22 cellular contexts compared by ENCODE assay signal in the genomic region with DNA sequence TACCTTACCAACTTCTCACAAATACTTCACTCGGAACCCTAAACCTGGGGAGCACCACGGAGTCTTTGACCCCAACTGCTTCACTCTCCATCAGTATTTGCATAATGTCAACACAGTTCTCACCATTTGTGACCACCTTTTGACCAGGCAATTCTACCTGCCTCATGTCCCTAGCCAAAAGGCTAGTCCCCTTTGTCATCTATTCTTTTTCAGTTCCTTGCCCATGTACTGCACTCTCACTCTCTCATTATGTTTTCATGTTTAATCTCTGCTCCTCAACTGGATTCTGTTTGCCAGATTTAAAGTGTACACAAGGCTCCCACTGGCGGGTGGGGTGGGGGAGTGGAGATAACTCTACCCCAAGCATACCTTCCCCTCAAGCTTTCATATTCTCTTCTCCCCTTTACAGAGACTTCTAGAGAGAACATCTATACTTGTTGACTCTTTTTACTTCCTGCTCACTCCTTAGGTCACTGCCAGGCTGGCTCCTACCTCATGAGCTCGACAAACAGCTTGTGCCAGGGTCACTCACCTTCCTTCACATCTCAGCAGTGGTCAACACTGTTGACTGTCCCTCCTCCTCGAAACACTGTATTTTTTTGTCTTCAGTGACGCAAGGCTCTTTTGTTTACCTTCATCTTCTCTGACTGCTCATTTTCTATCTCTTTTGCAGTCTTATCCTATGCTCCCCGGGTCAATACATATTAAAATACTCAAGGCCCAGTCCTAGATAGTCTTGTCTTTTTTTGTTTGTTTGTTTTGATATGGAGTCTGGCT.
DNase-seq lines count a peak whose midpoint lies in the region; ATAC-seq, FAIRE-seq and TF ChIP-seq lines count a peak whose summit lies in the region.
"Had no signal": no experiment of that assay in that cellular context is flagged by ENCODE, and none has a peak within 500 bp of the region (broad histone marks: within the 10 kb centered on the region; RNA-seq: fewer than 3 reads in every experiment).

No MANE protein-coding gene starts in this region.

- no peak; a peak in 1 of 6 replicates for ATAC-seq in A549
- ATAC-seq in GM18511 (IDR thresholded peaks at IDR 0.05; ENCODE audit: unreplicated experiment) = peak; percentile 42
- no peak for ATAC-seq in WTC11
- no peak for ATAC-seq in activated CD4-positive, CD25-positive, alpha-beta regulatory T cell treated with anti-CD3 and anti-CD28 coated beads, Interleukin-2, amount 50 U/mL, for 24 hours
- no peak for ATAC-seq in HG02884 (IDR thresholded peaks at IDR 0.05; ENCODE audit: unreplicated experiment)
- ATAC-seq: activated CD8-positive, alpha-beta memory T cell treated with anti-CD3 and anti-CD28 coated beads, Interleukin-2, amount 10 ng/mL, durations not matched to agents 7 days and 5 days; HCT116 had no signal

- H3K36me3 Mint-ChIP-seq in WTC11 (peaks cover 27% of the 10 kb centered on the region), nephron progenitor cell (ENCODE audit: low read depth) (peaks cover 17% of the 10 kb centered on the region)

- TF ChIP-seq CTCF in A549 (IDR thresholded peaks at IDR 0.05) (no peak), WTC11 (IDR thresholded peaks at IDR 0.05) (no peak), nephron progenitor cell (IDR thresholded peaks at IDR 0.05) (no peak)

- H3K9me3 Mint-ChIP-seq in WTC11 = peaks cover 23% of the 10 kb centered on the region
- H3K9me3 Mint-ChIP-seq in nephron progenitor cell = peaks cover 17% of the 10 kb centered on the region

- FAIRE-seq in A549 (lab: Jason Lieb, UNC) = no peak
- FAIRE-seq: endometrium had no signal

- CTCF ChIA-PET in A549 (lab: Yijun Ruan, JAX) (interaction anchor here (1.3 to 3.8 kb wide), 3 partner anchors 13 to 203 kb away, joined by 3 to 21 read pairs (median 6); no protein-coding TSS in a partner anchor), WTC11 (lab: Charles Lee) (interaction anchor here (1.0 to 2.0 kb wide), 2 partner anchors 68 to 204 kb away, joined by 3 to 5 read pairs; no protein-coding TSS in a partner anchor)

- H3K4me2 ChIP-seq in A549 = 0 out of 3 replicates have a peak overlapping the region, but pooled peaks have one; percentile 7

- peak overlapping the region; percentile 78 to 79; a peak in 4 of 6 replicates for H3K27ac ChIP-seq in A549

- peaks cover 14% of the 10 kb centered on the region for H3K4me1 Mint-ChIP-seq in WTC11
- H3K4me1 Mint-ChIP-seq in nephron progenitor cell = peaks cover 6% of the 10 kb centered on the region
- H3K4me1 Mint-ChIP-seq: activated CD8-positive, alpha-beta memory T cell treated with anti-CD3 and anti-CD28 coated beads, Interleukin-2, amount 10 ng/mL, durations not matched to agents 7 days and 5 days; CD4-positive, CD25-positive, alpha-beta regulatory T cell had no signal

- H3K4me3 Mint-ChIP-seq in WTC11 = no peak overlapping the region
- no peak overlapping the region for H3K4me3 Mint-ChIP-seq in nephron progenitor cell
- H3K4me3 Mint-ChIP-seq: activated CD8-positive, alpha-beta memory T cell treated with anti-CD3 and anti-CD28 coated beads, Interleukin-2, amount 10 ng/mL, durations not matched to agents 7 days and 5 days; activated T-helper 1 cell treated with anti-CD3 and anti-CD28 coated beads, Interleukin-12 subunit alpha, Interleukin-12 subunit beta, Interleukin-2, Interleukin-4 antibody, amounts not matched to agents 30 ng/mL and 10 ng/mL and 1 ng/mL, durations not matched to agents 14 hours and 24 hours and 36 hours; CD4-positive, CD25-positive, alpha-beta regulatory T cell; neural crest cell had no signal

- no peak for TF ChIP-seq EP300 in A549 (IDR thresholded peaks at IDR 0.05)

- no peak for TF ChIP-seq RAD21 in A549 (conservative IDR thresholded peaks at IDR 0.05 in 1 of 2, IDR thresholded peaks at IDR 0.05 in 1 of 2)

- 70% methylated on average over 7 of the region's 7 CpGs for WGBS in A549 (ENCODE audit: missing lambda C conversion rate)

- H3K27me3 Mint-ChIP-seq in WTC11 (ENCODE audit: low read depth) (no peaks in the 10 kb centered on the region), nephron progenitor cell (ENCODE audit: low read depth, poor library complexity) (no peaks in the 10 kb centered on the region)
- H3K27me3 Mint-ChIP-seq: activated CD8-positive, alpha-beta memory T cell treated with anti-CD3 and anti-CD28 coated beads, Interleukin-2, amount 10 ng/mL, durations not matched to agents 7 days and 5 days; CD4-positive, CD25-positive, alpha-beta regulatory T cell had no signal

- H3K4me3 ChIP-seq in A549 = no peak overlapping the region
- H3K4me3 ChIP-seq: coronary artery, MG63 had no signal

- H3K27ac Mint-ChIP-seq in WTC11 (0 out of 2 replicates have a peak overlapping the region, but pooled peaks have one; percentile 6), nephron progenitor cell (peak overlapping the region; percentile 18)
- H3K27ac Mint-ChIP-seq: activated CD8-positive, alpha-beta memory T cell treated with anti-CD3 and anti-CD28 coated beads, Interleukin-2, amount 10 ng/mL, durations not matched to agents 7 days and 5 days; activated T-helper 1 cell treated with anti-CD3 and anti-CD28 coated beads, Interleukin-12 subunit alpha, Interleukin-12 subunit beta, Interleukin-2, Interleukin-4 antibody, amounts not matched to agents 30 ng/mL and 10 ng/mL and 1 ng/mL, durations not matched to agents 14 hours and 24 hours and 36 hours had no signal

- peaks cover 38% of the 10 kb centered on the region for H3K4me1 ChIP-seq in A549

- DNase-seq in A549 (ENCODE audit: low read depth in 1 of 2, low spot score in 1 of 2) (peak in 1 of 2 experiments; percentile 20), WTC11 (ENCODE audit: low spot score) (no peak), nephron progenitor cell (no peak), NOMO-1 treated with dmso at 0.1 percent for 144 hours (lab: John Stamatoyannopoulos, UW; ENCODE audit: unreplicated experiment) (no peak), DMS 273 (lab: John Stamatoyannopoulos, UW; ENCODE audit: unreplicated experiment) (no peak)
- DNase-seq: ACHN; activated CD8-positive, alpha-beta memory T cell treated with anti-CD3 and anti-CD28 coated beads, Interleukin-2, amount 10 ng/mL, durations not matched to agents 7 days and 5 days; brain microvascular endothelial cell; CD4-positive, CD25-positive, alpha-beta regulatory T cell; MG63; NCI-H1436; NCI-H524; stimulated activated CD8-positive, alpha-beta memory T cell treated with anti-CD3 and anti-CD28 coated beads, Interleukin-4, amount 100 ng/mL, for 48 hours; T1000 had no signal

- POLR2A ChIA-PET in A549 (lab: Yijun Ruan, JAX) = no interaction called here
- POLR2A ChIA-PET in WTC11 (lab: Charles Lee) = no interaction called here

- peaks cover 17% of the 10 kb centered on the region for H3K9me3 ChIP-seq in A549
- H3K9me3 ChIP-seq: MG63 had no signal

- TF ChIP-seq POLR2A in A549 (IDR thresholded peaks at IDR 0.05; ENCODE audit: low read length) = no peak

TF ChIP-seq in A549, 52 proteins besides CTCF, POLR2A, EP300 and RAD21 (continues in another document):
- TF ChIP-seq CBX2 (IDR thresholded peaks at IDR 0.05; ENCODE audit: borderline replicate concordance, low read depth) = no peak
- TF ChIP-seq HOXB5 (CRISPR knock-in tag; IDR thresholded peaks at IDR 0.05) = no peak
- no peak for TF ChIP-seq CBX8 (IDR thresholded peaks at IDR 0.05)
- TF ChIP-seq, protein P1, sequence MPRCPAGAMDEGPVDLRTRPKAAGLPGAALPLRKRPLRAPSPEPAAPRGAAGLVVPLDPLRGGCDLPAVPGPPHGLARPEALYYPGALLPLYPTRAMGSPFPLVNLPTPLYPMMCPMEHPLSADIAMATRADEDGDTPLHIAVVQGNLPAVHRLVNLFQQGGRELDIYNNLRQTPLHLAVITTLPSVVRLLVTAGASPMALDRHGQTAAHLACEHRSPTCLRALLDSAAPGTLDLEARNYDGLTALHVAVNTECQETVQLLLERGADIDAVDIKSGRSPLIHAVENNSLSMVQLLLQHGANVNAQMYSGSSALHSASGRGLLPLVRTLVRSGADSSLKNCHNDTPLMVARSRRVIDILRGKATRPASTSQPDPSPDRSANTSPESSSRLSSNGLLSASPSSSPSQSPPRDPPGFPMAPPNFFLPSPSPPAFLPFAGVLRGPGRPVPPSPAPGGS (IDR thresholded peaks at IDR 0.05) = no peak
- no peak for TF ChIP-seq MYC (IDR thresholded peaks at IDR 0.05; ENCODE audit: borderline replicate concordance, low read length)
- TF ChIP-seq RFX5 (IDR thresholded peaks at IDR 0.05) = no peak
- no peak for TF ChIP-seq JUN (IDR thresholded peaks at IDR 0.05)
- TF ChIP-seq MAZ (IDR thresholded peaks at IDR 0.05; ENCODE audit: borderline replicate concordance, low read depth, low read length) = no peak
- TF ChIP-seq RARB (CRISPR knock-in tag; IDR thresholded peaks at IDR 0.05) = no peak
- TF ChIP-seq KDM1A (IDR thresholded peaks at IDR 0.05; ENCODE audit: low read depth) = no peak
- no peak for TF ChIP-seq SREBF2 (IDR thresholded peaks at IDR 0.05)
- TF ChIP-seq NR3C1 (IDR thresholded peaks at IDR 0.05) = no peak

TF ChIP-seq in WTC11, 78 proteins besides CTCF, POLR2A, EP300 and RAD21:
- TF ChIP-seq MYBL2 (CRISPR knock-in tag; IDR thresholded peaks at IDR 0.05) (no peak), SMAD3 (CRISPR knock-in tag; IDR thresholded peaks at IDR 0.05; ENCODE audit: borderline replicate concordance) (no peak), MXD4 (CRISPR knock-in tag; IDR thresholded peaks at IDR 0.05; ENCODE audit: borderline replicate concordance) (no peak), NFATC4 (CRISPR knock-in tag; IDR thresholded peaks at IDR 0.05) (no peak)
